Comparison of ENCODE assay signal across 26 cellular contexts in genomic region chr1:29544406-29544805, GRCh38.
"Had no signal": no experiment of that assay in that cellular context is flagged by ENCODE, and none has a peak within 500 bp of the region (broad histone marks: within the 10 kb centered on the region; RNA-seq: fewer than 3 reads in every experiment).

No MANE protein-coding gene starts in this region.

- ATAC-seq: heart right ventricle; left colon; mucosa of descending colon; naive thymus-derived CD4-positive, alpha-beta T cell; natural killer cell treated with Interleukin-12 subunit alpha and Interleukin-12 subunit beta and Interleukin-15 and Interleukin-18, amount 100 ng/mL, for 72 hours; right lobe of liver; stimulated activated effector memory CD8-positive, alpha-beta T cell treated with anti-CD3 and anti-CD28 coated beads, Interleukin-12 subunit alpha, Interleukin-12 subunit beta, amount 100 ng/mL, for 72 hours had no signal

- H3K36me3 ChIP-seq: heart right ventricle, left ventricle myocardium inferior, ovary, right atrium auricular region, right lobe of liver, spleen, suprapubic skin, thoracic aorta, tibial artery, vagina had no signal

- H3K27ac ChIP-seq: heart right ventricle, hepatocyte, left ventricle myocardium inferior, ovary, right atrium auricular region, right lobe of liver, skin epidermis, suprapubic skin, thoracic aorta, tibial artery, vagina had no signal

- H3K4me1 Mint-ChIP-seq: naive thymus-derived CD4-positive, alpha-beta T cell; stimulated activated effector memory CD8-positive, alpha-beta T cell treated with anti-CD3 and anti-CD28 coated beads, Interleukin-12 subunit alpha, Interleukin-12 subunit beta, amount 100 ng/mL, for 72 hours had no signal

- H3K36me3 Mint-ChIP-seq: naive thymus-derived CD4-positive, alpha-beta T cell; natural killer cell treated with Interleukin-12 subunit alpha and Interleukin-12 subunit beta and Interleukin-15 and Interleukin-18, amount 100 ng/mL, for 72 hours; stimulated activated effector memory CD8-positive, alpha-beta T cell treated with anti-CD3 and anti-CD28 coated beads, Interleukin-12 subunit alpha, Interleukin-12 subunit beta, amount 100 ng/mL, for 72 hours; type B pancreatic cell had no signal

- H3K4me1 ChIP-seq: heart right ventricle, left ventricle myocardium inferior, right atrium auricular region, right lobe of liver, spleen, suprapubic skin, tibial artery, vagina had no signal

- H3K4me3 ChIP-seq: heart right ventricle, hepatocyte, left ventricle myocardium inferior, lung, mucosa of descending colon, ovary, right atrium auricular region, right lobe of liver, skin epidermis, spleen, suprapubic skin, thoracic aorta, tibial artery, vagina had no signal

- DNase-seq: heart right ventricle; kidney; left colon; left ventricle myocardium inferior; mesendoderm; midbrain; mucosa of descending colon; naive thymus-derived CD4-positive, alpha-beta T cell; right lobe of liver; stimulated activated CD4-positive, alpha-beta T cell treated with anti-CD3 and anti-CD28 coated beads, Interleukin-4, amount 100 ng/mL, for 24 hours; stimulated activated naive CD4-positive, alpha-beta T cell had no signal

- H3K27me3 ChIP-seq: hepatocyte, ovary, right atrium auricular region, right lobe of liver, suprapubic skin, vagina had no signal

- H3K9me3 Mint-ChIP-seq: natural killer cell treated with Interleukin-12 subunit alpha and Interleukin-12 subunit beta and Interleukin-15 and Interleukin-18, amount 100 ng/mL, for 72 hours; stimulated activated effector memory CD8-positive, alpha-beta T cell treated with anti-CD3 and anti-CD28 coated beads, Interleukin-12 subunit alpha, Interleukin-12 subunit beta, amount 100 ng/mL, for 72 hours; stimulated activated naive CD8-positive, alpha-beta T cell treated with anti-CD3 and anti-CD28 coated beads, Interleukin-15, Interleukin-2, amounts not matched to agents 100 ng/mL and 50 ng/mL, for 24 hours; type B pancreatic cell had no signal

- H3K27me3 Mint-ChIP-seq: stimulated activated naive CD8-positive, alpha-beta T cell treated with anti-CD3 and anti-CD28 coated beads, Interleukin-15, Interleukin-2, amounts not matched to agents 100 ng/mL and 50 ng/mL, for 24 hours; type B pancreatic cell had no signal

- H3K27ac Mint-ChIP-seq: naive thymus-derived CD4-positive, alpha-beta T cell; natural killer cell treated with Interleukin-12 subunit alpha and Interleukin-12 subunit beta and Interleukin-15 and Interleukin-18, amount 100 ng/mL, for 72 hours; progenitor cell of endocrine pancreas; stimulated activated effector memory CD8-positive, alpha-beta T cell treated with anti-CD3 and anti-CD28 coated beads, Interleukin-12 subunit alpha, Interleukin-12 subunit beta, amount 100 ng/mL, for 72 hours; stimulated activated naive CD8-positive, alpha-beta T cell treated with anti-CD3 and anti-CD28 coated beads, Interleukin-15, Interleukin-2, amounts not matched to agents 100 ng/mL and 50 ng/mL, for 24 hours; type B pancreatic cell had no signal

- H3K9me3 ChIP-seq: heart right ventricle, left ventricle myocardium inferior, mucosa of descending colon, ovary, right atrium auricular region, right lobe of liver, spleen, suprapubic skin, thoracic aorta, tibial artery, vagina had no signal

- H3K4me3 Mint-ChIP-seq: naive thymus-derived CD4-positive, alpha-beta T cell; natural killer cell treated with Interleukin-12 subunit alpha and Interleukin-12 subunit beta and Interleukin-15 and Interleukin-18, amount 100 ng/mL, for 72 hours; stimulated activated effector memory CD8-positive, alpha-beta T cell treated with anti-CD3 and anti-CD28 coated beads, Interleukin-12 subunit alpha, Interleukin-12 subunit beta, amount 100 ng/mL, for 72 hours; stimulated activated naive CD8-positive, alpha-beta T cell treated with anti-CD3 and anti-CD28 coated beads, Interleukin-15, Interleukin-2, amounts not matched to agents 100 ng/mL and 50 ng/mL, for 24 hours; type B pancreatic cell had no signal
